In genomic region chr6:27295301-27296079, GRCh38 we compare ENCODE assay signal across 10 cellular contexts. TPM values are rescaled to one million over a fixed set of nuclear protein-coding genes. Genes with fewer than 3 reads are reported as not detected.
A peak's percentile ranks its signal among the peaks of the same experiment; 100 is the strongest.
DNase-seq lines count a peak whose midpoint lies in the region; ATAC-seq and TF ChIP-seq lines count a peak whose summit lies in the region.
"Had no signal": no experiment of that assay in that cellular context is flagged by ENCODE, and none has a peak within 500 bp of the region (broad histone marks: within the 10 kb centered on the region; RNA-seq: fewer than 3 reads in every experiment).

No MANE protein-coding gene starts in this region.

- H3K4me3 ChIP-seq in ectodermal cell (ENCODE audit: insufficient read depth, low read depth, low read length) = peak overlapping the region; percentile 55
- H3K4me3 ChIP-seq in tibial artery = no peak overlapping the region
- H3K4me3 ChIP-seq: thoracic aorta had no signal

- H3K27me3 ChIP-seq in ectodermal cell (ENCODE audit: control insufficient read depth, insufficient read depth, low read length, poor library complexity, severe bottlenecking) = peaks cover 76% of the 10 kb centered on the region
- peaks cover 0 to 78% of the 10 kb centered on the region in 2 donors for H3K27me3 ChIP-seq in tibial artery

- H3K27ac ChIP-seq in ectodermal cell (ENCODE audit: insufficient read depth, low read depth, low read length, poor library complexity, severe bottlenecking) (peak overlapping the region; percentile 12), tibial artery (no peak overlapping the region)
- H3K27ac ChIP-seq: thoracic aorta had no signal

- WGBS in ectodermal cell, 2 experiments = 4% methylated on average over 20 of the region's 20 CpGs

- peak overlapping the region; percentile 91 for H3K27ac Mint-ChIP-seq in progenitor cell of endocrine pancreas

- H3K36me3 Mint-ChIP-seq in progenitor cell of endocrine pancreas (ENCODE audit: insufficient read depth) = no peaks in the 10 kb centered on the region

- H3K4me3 Mint-ChIP-seq in progenitor cell of endocrine pancreas (ENCODE audit: low read depth) = peak overlapping the region; percentile 78

- H3K9me3 Mint-ChIP-seq in progenitor cell of endocrine pancreas (ENCODE audit: low read depth) = no peaks in the 10 kb centered on the region

- H3K4me1 Mint-ChIP-seq in progenitor cell of endocrine pancreas (ENCODE audit: low read depth) = peaks cover 14% of the 10 kb centered on the region

- intact Hi-C loops in tibial artery (cut with DNase I; ENCODE audit: low total_unique reads) = no loop called here

- no peak for ATAC-seq in HG03159 (IDR thresholded peaks at IDR 0.05; ENCODE audit: unreplicated experiment)

- DNase-seq in DMS79 treated with DMSO at 0.1 percent for 48 hours (lab: John Stamatoyannopoulos, UW) = peak; percentile 7
- no peak for DNase-seq in DMS79 (lab: John Stamatoyannopoulos, UW)
- DNase-seq in NCI-H446 treated with DMSO at 0.1 percent for 48 hours (lab: John Stamatoyannopoulos, UW) = peak; percentile 39
- no peak for DNase-seq in progenitor cell of endocrine pancreas (ENCODE audit: low spot score, unreplicated experiment)
- DNase-seq in tibial artery = no peak
- no peak for DNase-seq in NOMO-1 treated with dmso at 0.1 percent for 144 hours (lab: John Stamatoyannopoulos, UW; ENCODE audit: unreplicated experiment)

- H3K9me3 ChIP-seq in ectodermal cell (ENCODE audit: control insufficient read depth, low read length) (no peaks in the 10 kb centered on the region), tibial artery (peaks cover 0 to 14% (median 11%) of the 10 kb centered on the region in 3 donors)
- H3K9me3 ChIP-seq: thoracic aorta had no signal

- no peaks in the 10 kb centered on the region for H3K36me3 ChIP-seq in ectodermal cell (ENCODE audit: control insufficient read depth, insufficient read depth, low read length)
- H3K36me3 ChIP-seq in tibial artery = no peaks in the 10 kb centered on the region
- H3K36me3 ChIP-seq: thoracic aorta had no signal

- TF ChIP-seq CTCF in progenitor cell of endocrine pancreas (IDR thresholded peaks at IDR 0.05; ENCODE audit: unreplicated experiment) = no peak
- TF ChIP-seq CTCF in tibial artery (IDR thresholded peaks at IDR 0.05) = no peak

- H3K4me1 ChIP-seq in ectodermal cell (ENCODE audit: control insufficient read depth, insufficient read depth, low read length) (peaks cover under 1% of the 10 kb centered on the region), tibial artery (no peaks in the 10 kb centered on the region)

- H3K27me3 Mint-ChIP-seq in progenitor cell of endocrine pancreas = peaks cover 87% of the 10 kb centered on the region

RNA-seq across cellular contexts. Expression of gene POM121L2, which starts 16.6 kb away (rescaled TPM):
- polyA plus RNA-seq in ectodermal cell (2013, experiment 1 of 4) = not detected
- not detected for polyA plus RNA-seq in ectodermal cell (2013, experiment 2 of 4)
- not detected for polyA plus RNA-seq in ectodermal cell (2013, experiment 3 of 4)
- not detected for polyA plus RNA-seq in ectodermal cell (2013, experiment 4 of 4)
- not detected in 2 replicates for total RNA-seq in progenitor cell of endocrine pancreas
- total RNA-seq: thoracic aorta had no signal
- polyA plus RNA-seq: esophagus had no signal

RNA-seq across cellular contexts. Expression of gene PRSS16, which starts 48.0 kb away (rescaled TPM):
- 6.2 TPM for polyA plus RNA-seq in ectodermal cell (2013, experiment 1 of 4)
- 3.9 TPM for polyA plus RNA-seq in ectodermal cell (2013, experiment 2 of 4)
- polyA plus RNA-seq in ectodermal cell (2013, experiment 3 of 4) = 3.8 TPM
- 6.0 TPM for polyA plus RNA-seq in ectodermal cell (2013, experiment 4 of 4)
- 28.2 and 29.8 TPM in 2 replicates for total RNA-seq in progenitor cell of endocrine pancreas
- total RNA-seq: thoracic aorta had no signal

Comparison
In these comparisons a context has a peak if more than half of its experiments do, and no peak if none do; other contexts are left out.
1. DNase-seq: peak in DMS79 treated with DMSO at 0.1 percent for 48 hours (single experiment) and NCI-H446 treated with DMSO at 0.1 percent for 48 hours (single experiment); none in DMS79 (single experiment), progenitor cell of endocrine pancreas (single experiment), tibial artery (0 of 2) and NOMO-1 treated with dmso at 0.1 percent for 144 hours (single experiment).